Comparison of ENCODE assay signal across 1 cellular context in the genomic region with DNA sequence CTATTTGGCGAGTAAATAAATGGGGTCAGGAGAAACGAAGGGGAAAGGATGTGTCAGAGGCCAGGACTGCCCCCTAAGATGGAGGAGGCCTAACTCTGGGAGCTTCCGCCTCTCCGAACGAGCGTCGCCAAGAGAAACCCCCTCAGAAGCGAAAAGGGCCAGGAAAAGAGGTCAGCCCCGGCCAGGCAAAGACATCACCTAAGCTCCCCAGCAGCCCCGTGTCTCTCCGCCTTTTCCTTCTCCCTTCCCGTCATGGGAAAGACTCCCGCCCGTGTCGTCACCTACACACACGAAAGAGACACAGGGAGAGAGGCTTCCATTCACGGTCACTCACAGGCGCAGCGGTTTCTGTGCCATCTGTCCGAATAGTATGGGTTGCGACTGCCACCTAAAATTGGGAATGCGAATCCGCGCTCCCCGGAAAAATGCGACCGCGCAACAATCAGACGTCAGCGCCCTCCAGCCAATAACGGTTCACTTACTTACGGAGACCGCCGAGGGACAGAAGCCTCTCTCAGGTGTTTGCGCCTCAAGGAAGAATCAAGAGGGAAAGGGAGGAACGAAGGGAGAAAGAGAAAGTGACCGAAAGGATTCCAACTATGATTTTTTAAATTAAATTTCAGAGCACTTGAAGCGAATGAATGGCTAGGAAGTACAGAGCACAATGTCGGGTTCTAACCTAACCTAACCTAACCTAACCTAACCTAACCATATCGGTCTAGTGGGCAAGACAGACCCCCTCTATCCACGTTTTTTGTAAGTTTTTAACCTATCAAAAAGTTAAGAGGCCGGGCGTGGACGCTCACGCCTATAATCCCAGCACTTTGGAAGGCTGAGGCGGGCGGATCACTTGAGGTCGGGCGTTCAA.
TF ChIP-seq lines count a peak whose summit lies in the region.

CWF19L1 (minus strand) TSS at position 402 of the 868 bp plus-strand sequence; CDS start at position 357, 45 bp downstream.

TF ChIP-seq in IMR-90, 13 proteins besides CTCF, POLR2A, EP300 and RAD21:
- TF ChIP-seq FOS (IDR thresholded peaks at IDR 0.05; ENCODE audit: low read depth, low read length) (no peak), USF2 (IDR thresholded peaks at IDR 0.05; ENCODE audit: low read depth, low read length) (no peak), SMC3 (IDR thresholded peaks at IDR 0.05; ENCODE audit: low read depth, low read length) (no peak), MAZ (IDR thresholded peaks at IDR 0.05; ENCODE audit: borderline replicate concordance, low read depth, low read length) (peak; percentile 43; the same call in 1 of the 2 replicates), CEBPB (IDR thresholded peaks at IDR 0.05; ENCODE audit: low read depth, low read length) (no peak), RFX5 (IDR thresholded peaks at IDR 0.05; ENCODE audit: low read depth, low read length) (no peak), MXI1 (IDR thresholded peaks at IDR 0.05; ENCODE audit: borderline replicate concordance, low read depth, low read length) (peak; percentile 52; the same call in 1 of the 2 replicates), MAFK (IDR thresholded peaks at IDR 0.05; ENCODE audit: low read depth, low read length) (no peak), NFE2L2 (IDR thresholded peaks at IDR 0.05; ENCODE audit: low read depth, low read length) (no peak), RCOR1 (IDR thresholded peaks at IDR 0.05; ENCODE audit: insufficient replicate concordance, low read length) (no peak), BHLHE40 (IDR thresholded peaks at IDR 0.05; ENCODE audit: low read depth, low read length) (no peak), CHD1 (IDR thresholded peaks at IDR 0.05; ENCODE audit: low read depth, low read length) (no peak)
- TF ChIP-seq, protein P1, sequence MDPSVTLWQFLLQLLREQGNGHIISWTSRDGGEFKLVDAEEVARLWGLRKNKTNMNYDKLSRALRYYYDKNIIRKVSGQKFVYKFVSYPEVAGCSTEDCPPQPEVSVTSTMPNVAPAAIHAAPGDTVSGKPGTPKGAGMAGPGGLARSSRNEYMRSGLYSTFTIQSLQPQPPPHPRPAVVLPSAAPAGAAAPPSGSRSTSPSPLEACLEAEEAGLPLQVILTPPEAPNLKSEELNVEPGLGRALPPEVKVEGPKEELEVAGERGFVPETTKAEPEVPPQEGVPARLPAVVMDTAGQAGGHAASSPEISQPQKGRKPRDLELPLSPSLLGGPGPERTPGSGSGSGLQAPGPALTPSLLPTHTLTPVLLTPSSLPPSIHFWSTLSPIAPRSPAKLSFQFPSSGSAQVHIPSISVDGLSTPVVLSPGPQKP (IDR thresholded peaks at IDR 0.05; ENCODE audit: borderline replicate concordance, low read depth, low read length): no peak
